22 cellular contexts compared by ENCODE assay signal in genomic region chr21:38454161-38454560, GRCh38. TPM values are rescaled to one million over a fixed set of nuclear protein-coding genes. Genes with fewer than 3 reads are reported as not detected.
DNase-seq lines count a peak whose midpoint lies in the region; ATAC-seq, FAIRE-seq and TF ChIP-seq lines count a peak whose summit lies in the region.
"Had no signal": no experiment of that assay in that cellular context is flagged by ENCODE, and none has a peak within 500 bp of the region (broad histone marks: within the 10 kb centered on the region; RNA-seq: fewer than 3 reads in every experiment).

No MANE protein-coding gene starts in this region.

- H3K9me1 ChIP-seq in endothelial cell of umbilical vein (replicated peaks; ENCODE audit: control insufficient read depth, extremely low read depth, insufficient read depth, low read length), result no peaks in the 10 kb centered on the region

- H2AFZ ChIP-seq in endothelial cell of umbilical vein (ENCODE audit: low read depth, low read length), result no peak overlapping the region

- POLR2A ChIA-PET in WTC11 (lab: Charles Lee), result no interaction called here
- POLR2A ChIA-PET in endothelial cell of umbilical vein (lab: Charles Lee), result no interaction called here

- FAIRE-seq in endothelial cell of umbilical vein (lab: Jason Lieb, UNC), result peak; percentile 62
- FAIRE-seq: GM12892, GM18507, HTR-8/SVneo had no signal

- H3K9me3 ChIP-seq in endothelial cell of umbilical vein (replicated peaks; ENCODE audit: control insufficient read depth, insufficient read depth, low read length) (no peaks in the 10 kb centered on the region), neutrophil (no peaks in the 10 kb centered on the region)
- H3K9me3 ChIP-seq: BLaER1 had no signal

- H3K27ac Mint-ChIP-seq in WTC11, result no peak overlapping the region
- H3K27ac Mint-ChIP-seq: CD14-positive monocyte; CD4-positive, alpha-beta memory T cell had no signal

- no peak overlapping the region for H3K27ac ChIP-seq in endothelial cell of umbilical vein (ENCODE audit: insufficient read depth, low read depth, low read length)
- H3K27ac ChIP-seq in neutrophil, result peak overlapping the region; percentile 22
- H3K27ac ChIP-seq: BLaER1 had no signal

- H3K4me1 ChIP-seq in endothelial cell of umbilical vein (ENCODE audit: control insufficient read depth, extremely low read depth, insufficient read depth, low read length), result peaks cover 31% of the 10 kb centered on the region
- H3K4me1 ChIP-seq in neutrophil (ENCODE audit: control insufficient read depth in 1 of 2, insufficient read depth in 1 of 2, low read depth in 1 of 2, low read length in 1 of 2), result peaks cover 7 to 10% of the 10 kb centered on the region in 2 experiments

- no TSS peak for BruUV-seq in endothelial cell of umbilical vein (replicated peaks; lab: Mats Ljungman, UMichigan)

- dilution Hi-C loops in endothelial cell of umbilical vein (cut with MboI; ENCODE audit: extremely low pct_ligation_motif_present, low sequenced_read_pairs), result no loop called here

- peaks cover 24% of the 10 kb centered on the region for H3K27me3 Mint-ChIP-seq in WTC11 (ENCODE audit: low read depth)

- peaks cover 0 to 4% of the 10 kb centered on the region in 2 experiments for H3K36me3 ChIP-seq in endothelial cell of umbilical vein (ENCODE audit: control insufficient read depth in 2 of 2, extremely low read depth in 1 of 2, insufficient read depth in 2 of 2, low read length in 2 of 2)
- H3K36me3 ChIP-seq in neutrophil, result no peaks in the 10 kb centered on the region

- no peak for TF ChIP-seq POLR2A in endothelial cell of umbilical vein (IDR thresholded peaks at IDR 0.05; ENCODE audit: low read depth, low read length)

- CTCF ChIA-PET in WTC11 (lab: Charles Lee) (interaction anchor here (0.7 to 1.7 kb wide), 2 partner anchors 14 to 18 kb away, joined by 3 to 7 read pairs; no protein-coding TSS in a partner anchor), endothelial cell of umbilical vein (lab: Charles Lee) (interaction anchor here (1.2 kb wide), 1 partner anchor 65 kb away, joined by 3 read pairs; no protein-coding TSS in a partner anchor)

- no peaks in the 10 kb centered on the region for H3K9me3 Mint-ChIP-seq in WTC11
- H3K9me3 Mint-ChIP-seq: CD14-positive monocyte had no signal

- H3K4me2 ChIP-seq in endothelial cell of umbilical vein (ENCODE audit: insufficient read depth, low read length), result no peak overlapping the region
- H3K4me2 ChIP-seq: BLaER1 had no signal

- H3K9ac ChIP-seq in endothelial cell of umbilical vein (replicated peaks; ENCODE audit: extremely low read depth, insufficient read depth, low read length), result no peak overlapping the region
- H3K9ac ChIP-seq: BLaER1 had no signal

- no peaks in the 10 kb centered on the region for H3K36me3 Mint-ChIP-seq in WTC11
- H3K36me3 Mint-ChIP-seq: CD4-positive, alpha-beta memory T cell had no signal

- intact Hi-C loops in endothelial cell of umbilical vein (cut with micrococcal nuclease), result no loop called here

- peaks cover 5% of the 10 kb centered on the region for H4K20me1 ChIP-seq in endothelial cell of umbilical vein (replicated peaks; ENCODE audit: control insufficient read depth, extremely low read depth, insufficient read depth, low read length)

- H3K27me3 ChIP-seq in endothelial cell of umbilical vein (ENCODE audit: control insufficient read depth in 2 of 2, insufficient read depth in 2 of 2, low read length in 2 of 2), result no peaks in the 10 kb centered on the region
- H3K27me3 ChIP-seq in neutrophil, result no peaks in the 10 kb centered on the region
- H3K27me3 ChIP-seq: BLaER1 had no signal

- H3K4me3 ChIP-seq in endothelial cell of umbilical vein (replicated peaks in 1 of 3; ENCODE audit: insufficient read depth in 1 of 3, low read depth in 1 of 3, low read length in 3 of 3) (no peak overlapping the region), neutrophil (ENCODE audit: low read depth in 1 of 2, low read length in 1 of 2) (no peak overlapping the region)
- H3K4me3 ChIP-seq: BLaER1 had no signal

- H3K4me3 Mint-ChIP-seq in WTC11, result no peak overlapping the region
- H3K4me3 Mint-ChIP-seq: CD14-positive monocyte; CD4-positive, alpha-beta memory T cell had no signal

- TF ChIP-seq CTCF in WTC11 (IDR thresholded peaks at IDR 0.05) (no peak), endothelial cell of umbilical vein (IDR thresholded peaks at IDR 0.05; ENCODE audit: extremely low read depth in 1 of 2, insufficient read depth in 1 of 2, low read depth in 1 of 2, low read length in 2 of 2) (no peak), neutrophil (IDR thresholded peaks at IDR 0.05) (no peak)

- peaks cover 99% of the 10 kb centered on the region for H3K79me2 ChIP-seq in endothelial cell of umbilical vein (ENCODE audit: control insufficient read depth, insufficient read depth, low read length)

- ATAC-seq in WTC11 (peak; percentile 51), HG02642 (IDR thresholded peaks at IDR 0.05; ENCODE audit: poor library complexity, unreplicated experiment) (no peak), HG03159 (IDR thresholded peaks at IDR 0.05; ENCODE audit: unreplicated experiment) (no peak)
- ATAC-seq in activated CD4-positive, CD25-positive, alpha-beta regulatory T cell treated with anti-CD3 and anti-CD28 coated beads, Interleukin-2, amount 50 U/mL, for 24 hours, result no peak

- DNase-seq in WTC11 (ENCODE audit: low spot score), result no peak
- DNase-seq in endothelial cell of umbilical vein (ENCODE audit: low read depth, low spot score), result no peak
- DNase-seq in NCI-H2227 treated with DMSO at 0.1 percent for 48 hours (lab: John Stamatoyannopoulos, UW), result no peak
- DNase-seq: 8988T; CD4-positive, alpha-beta memory T cell; DMS153; DMS79; GDM1; GOT3; HCEC 1CT; IMR-90 had no signal

- H3K4me1 Mint-ChIP-seq in WTC11, result peaks cover 22% of the 10 kb centered on the region
- H3K4me1 Mint-ChIP-seq: CD14-positive monocyte; CD4-positive, alpha-beta memory T cell had no signal

TF ChIP-seq in WTC11, 78 proteins besides CTCF, POLR2A, EP300 and RAD21 (continues in another document):
- TF ChIP-seq ZNF219 (CRISPR knock-in tag; IDR thresholded peaks at IDR 0.05; ENCODE audit: borderline replicate concordance) (no peak), SP1 (CRISPR knock-in tag; conservative IDR thresholded peaks at IDR 0.05) (no peak), ZNF416 (CRISPR knock-in tag; IDR thresholded peaks at IDR 0.05) (no peak), FOXP4 (CRISPR knock-in tag; IDR thresholded peaks at IDR 0.05) (no peak), EMX1 (CRISPR knock-in tag; IDR thresholded peaks at IDR 0.05) (no peak), MXD4 (CRISPR knock-in tag; IDR thresholded peaks at IDR 0.05; ENCODE audit: borderline replicate concordance) (no peak)

TF ChIP-seq in endothelial cell of umbilical vein, 7 proteins besides CTCF, POLR2A, EP300 and RAD21:
- TF ChIP-seq MYC (IDR thresholded peaks at IDR 0.05; ENCODE audit: low read depth, low read length) (no peak), EZH2 (IDR thresholded peaks at IDR 0.05; ENCODE audit: borderline replicate concordance, low read depth, low read length, severe bottlenecking) (no peak), POLR2AphosphoS5 (IDR thresholded peaks at IDR 0.05; ENCODE audit: insufficient read depth, low read depth, low read length) (no peak), MAX (IDR thresholded peaks at IDR 0.05; ENCODE audit: insufficient read depth, insufficient read length) (no peak), FOS (IDR thresholded peaks at IDR 0.05; ENCODE audit: borderline replicate concordance, insufficient read depth, low read length) (no peak), JUN (IDR thresholded peaks at IDR 0.05; ENCODE audit: borderline replicate concordance, insufficient read depth, insufficient read length, low read depth) (no peak), GATA2 (IDR thresholded peaks at IDR 0.05; ENCODE audit: insufficient read depth, insufficient read length, low read depth, low read length) (no peak)

RNA-seq across cellular contexts. Expression of gene ERG, which starts 44.1 kb away (rescaled TPM):
- total RNA-seq in WTC11 (2021) (2.8 to 4.5 TPM (median 3.8 TPM) in 3 replicates), endothelial cell of umbilical vein (210 and 223 TPM in 2 replicates)
- polyA plus RNA-seq in endothelial cell of umbilical vein, result 173 and 202 TPM in 2 replicates
- polyA plus RNA-seq in endothelial cell of umbilical vein (2011; cell fraction: cytosol; rRNA removed), result 102 and 124 TPM in 2 replicates
- 226 and 271 TPM in 2 replicates for polyA plus RNA-seq in endothelial cell of umbilical vein (2011; cell fraction: nucleus; rRNA removed)
- 146 and 167 TPM in 2 replicates for polyA plus RNA-seq in endothelial cell of umbilical vein (2012)
- 250 and 253 TPM in 2 replicates for polyA minus RNA-seq in endothelial cell of umbilical vein
- not detected for polyA minus RNA-seq in endothelial cell of umbilical vein (2011; cell fraction: cytosol; rRNA and poly(A)+ RNA removed)
- polyA minus RNA-seq in endothelial cell of umbilical vein (2011; cell fraction: nucleus; rRNA and poly(A)+ RNA removed), result 356 and 482 TPM in 2 replicates
- total RNA-seq: A673; CD4-positive, alpha-beta memory T cell; IMR-90 had no signal
- polyA plus RNA-seq: AG04450; CD4-positive, alpha-beta memory T cell; IMR-90 had no signal

Comparison
In these comparisons a context has a peak if more than half of its experiments do, and no peak if none do; other contexts are left out.
1. RNA of gene ERG, which starts 44.1 kb away (total RNA-seq): 210 to 223 TPM in endothelial cell of umbilical vein; 2.8 to 4.5 TPM in WTC11; every median in the first group is over 10 times any median in the second.